ENCODE assay signal across 18 cellular contexts in genomic region chr1:87462894-87463293, GRCh38.
DNase-seq lines count a peak whose midpoint lies in the region; ATAC-seq lines count a peak whose summit lies in the region.
"Had no signal": no experiment of that assay in that cellular context is flagged by ENCODE, and none has a peak within 500 bp of the region (broad histone marks: within the 10 kb centered on the region; RNA-seq: fewer than 3 reads in every experiment).

No MANE protein-coding gene starts in this region.

- no peak for DNase-seq in activated CD4-positive, CD25-positive, alpha-beta regulatory T cell treated with anti-CD3 and anti-CD28 coated beads, Interleukin-2, amount 50 U/mL, for 72 hours
- DNase-seq in stimulated activated CD4-positive, alpha-beta T cell treated with anti-CD3 and anti-CD28 coated beads, Interleukin-1b, Interleukin-23, amount 100 ng/mL, for 48 hours = no peak
- no peak for DNase-seq in NCI-H2171 treated with DMSO at 0.1 percent for 48 hours (lab: John Stamatoyannopoulos, UW)
- DNase-seq: CD4-positive, CD25-positive, alpha-beta regulatory T cell; COR-L47; DMS79; MG63; NCI-H1436; NCI-H187 treated with DMSO at 0.1 percent for 48 hours; NCI-H2107; NCI-H510A; NK-92 treated with Interleukin-12 subunit alpha and Interleukin-12 subunit beta, amount 100 ng/mL, for 24 hours; SJCRH30; T-cell had no signal

- ATAC-seq in GM18520 (IDR thresholded peaks at IDR 0.05; ENCODE audit: unreplicated experiment) (peak; percentile 53), HG02588 (IDR thresholded peaks at IDR 0.05; ENCODE audit: unreplicated experiment) (peak; percentile 38), HG03439 (IDR thresholded peaks at IDR 0.05; ENCODE audit: unreplicated experiment) (peak; percentile 50), HG03196 (IDR thresholded peaks at IDR 0.05; ENCODE audit: unreplicated experiment) (no peak)
- ATAC-seq: T-cell had no signal
